In the genomic region with DNA sequence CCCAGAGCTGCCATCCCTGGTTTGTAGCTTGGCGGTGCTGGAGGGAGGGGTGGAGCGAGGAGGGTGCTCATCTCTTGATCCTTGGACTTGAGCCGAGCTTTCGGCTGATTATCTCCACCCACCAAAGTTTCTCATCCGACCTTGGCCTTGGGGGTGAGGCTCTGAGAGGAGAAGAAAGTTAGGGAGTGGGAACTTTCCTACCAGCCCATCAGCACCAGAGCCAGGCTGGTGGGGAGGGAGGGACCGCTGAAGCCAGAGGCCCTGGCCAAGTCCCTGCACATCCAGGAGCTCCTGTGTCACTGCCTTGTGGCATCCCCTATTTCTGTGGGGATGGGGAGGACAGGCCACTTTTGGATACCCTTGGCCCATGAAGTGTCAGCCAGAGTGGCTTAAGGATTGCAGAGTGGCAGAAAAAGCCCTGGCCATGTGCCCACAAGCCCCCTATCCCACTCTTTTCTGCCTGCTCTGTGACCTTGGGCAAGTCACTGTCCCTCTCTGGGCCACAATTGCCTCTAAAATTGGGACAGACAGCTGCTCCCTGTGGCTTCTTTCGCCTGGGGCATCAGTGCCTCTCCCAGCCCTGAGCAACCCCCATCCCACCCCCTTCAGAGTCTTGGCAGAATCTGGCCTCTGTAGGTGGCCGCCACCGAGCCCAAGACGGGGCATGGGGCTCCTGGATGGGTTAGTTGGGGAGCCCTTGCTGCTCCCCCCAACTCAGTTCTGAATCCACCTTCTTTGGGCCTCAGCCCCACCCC, we compare ENCODE assay signal across 1 cellular context.
TF ChIP-seq lines count a peak whose summit lies in the region.

No MANE protein-coding gene starts in this region.

TF ChIP-seq in GM12878, 131 proteins besides CTCF, POLR2A, EP300 and RAD21:
- TF ChIP-seq, protein P1, sequence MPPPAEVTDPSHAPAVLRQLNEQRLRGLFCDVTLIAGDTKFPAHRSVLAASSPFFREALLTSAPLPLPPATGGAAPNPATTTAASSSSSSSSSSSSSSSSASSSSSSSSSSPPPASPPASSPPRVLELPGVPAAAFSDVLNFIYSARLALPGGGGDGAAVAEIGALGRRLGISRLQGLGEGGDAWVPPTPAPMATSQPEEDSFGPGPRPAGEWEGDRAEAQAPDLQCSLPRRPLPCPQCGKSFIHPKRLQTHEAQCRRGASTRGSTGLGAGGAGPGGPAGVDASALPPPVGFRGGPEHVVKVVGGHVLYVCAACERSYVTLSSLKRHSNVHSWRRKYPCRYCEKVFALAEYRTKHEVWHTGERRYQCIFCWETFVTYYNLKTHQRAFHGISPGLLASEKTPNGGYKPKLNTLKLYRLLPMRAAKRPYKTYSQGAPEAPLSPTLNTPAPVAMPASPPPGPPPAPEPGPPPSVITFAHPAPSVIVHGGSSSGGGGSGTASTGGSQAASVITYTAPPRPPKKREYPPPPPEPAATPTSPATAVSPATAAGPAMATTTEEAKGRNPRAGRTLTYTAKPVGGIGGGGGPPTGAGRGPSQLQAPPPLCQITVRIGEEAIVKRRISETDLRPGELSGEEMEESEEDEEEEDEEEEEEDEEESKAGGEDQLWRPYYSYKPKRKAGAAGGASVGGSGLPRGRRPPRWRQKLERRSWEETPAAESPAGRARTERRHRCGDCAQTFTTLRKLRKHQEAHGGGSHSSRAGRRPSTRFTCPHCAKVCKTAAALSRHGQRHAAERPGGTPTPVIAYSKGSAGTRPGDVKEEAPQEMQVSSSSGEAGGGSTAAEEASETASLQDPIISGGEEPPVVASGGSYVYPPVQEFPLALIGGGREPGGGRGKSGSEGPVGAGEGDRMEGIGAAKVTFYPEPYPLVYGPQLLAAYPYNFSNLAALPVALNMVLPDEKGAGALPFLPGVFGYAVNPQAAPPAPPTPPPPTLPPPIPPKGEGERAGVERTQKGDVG (CRISPR knock-in tag; IDR thresholded peaks at IDR 0.05): no peak
- TF ChIP-seq, protein P2, sequence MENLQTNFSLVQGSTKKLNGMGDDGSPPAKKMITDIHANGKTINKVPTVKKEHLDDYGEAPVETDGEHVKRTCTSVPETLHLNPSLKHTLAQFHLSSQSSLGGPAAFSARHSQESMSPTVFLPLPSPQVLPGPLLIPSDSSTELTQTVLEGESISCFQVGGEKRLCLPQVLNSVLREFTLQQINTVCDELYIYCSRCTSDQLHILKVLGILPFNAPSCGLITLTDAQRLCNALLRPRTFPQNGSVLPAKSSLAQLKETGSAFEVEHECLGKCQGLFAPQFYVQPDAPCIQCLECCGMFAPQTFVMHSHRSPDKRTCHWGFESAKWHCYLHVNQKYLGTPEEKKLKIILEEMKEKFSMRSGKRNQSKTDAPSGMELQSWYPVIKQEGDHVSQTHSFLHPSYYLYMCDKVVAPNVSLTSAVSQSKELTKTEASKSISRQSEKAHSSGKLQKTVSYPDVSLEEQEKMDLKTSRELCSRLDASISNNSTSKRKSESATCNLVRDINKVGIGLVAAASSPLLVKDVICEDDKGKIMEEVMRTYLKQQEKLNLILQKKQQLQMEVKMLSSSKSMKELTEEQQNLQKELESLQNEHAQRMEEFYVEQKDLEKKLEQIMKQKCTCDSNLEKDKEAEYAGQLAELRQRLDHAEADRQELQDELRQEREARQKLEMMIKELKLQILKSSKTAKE (IDR thresholded peaks at IDR 0.05; ENCODE audit: low read depth, poor library complexity, severe bottlenecking): no peak
